21 cellular contexts compared by ENCODE assay signal in the genomic region with DNA sequence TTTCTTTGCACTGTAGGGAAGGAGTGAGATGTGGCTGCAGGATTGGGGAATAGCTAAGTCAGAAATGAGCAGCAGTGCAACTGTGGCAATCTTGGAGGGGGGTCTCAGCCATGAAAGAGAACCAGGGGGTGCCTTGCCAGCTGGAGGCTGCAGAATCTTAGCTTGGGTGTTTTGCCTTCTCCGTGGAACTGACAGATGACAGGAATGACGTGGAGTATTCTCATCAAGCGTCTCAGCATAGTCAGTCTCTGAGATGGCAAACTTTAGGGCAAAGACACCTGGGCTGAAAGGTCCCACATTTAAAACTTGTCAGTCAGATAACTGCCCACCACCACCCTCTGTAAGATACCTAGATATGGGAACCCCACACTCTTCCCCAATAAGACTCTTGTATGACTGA.
"Had no signal": no experiment of that assay in that cellular context is flagged by ENCODE, and none has a peak within 500 bp of the region (broad histone marks: within the 10 kb centered on the region; RNA-seq: fewer than 3 reads in every experiment).

No MANE protein-coding gene starts in this region.

- H3K4me1 ChIP-seq: breast epithelium, pancreas, tibial artery had no signal

- H3K27me3 Mint-ChIP-seq: activated naive CD8-positive, alpha-beta T cell treated with anti-CD3 and anti-CD28 coated beads, Interleukin-2, amount 50 U/mL, for 24 hours had no signal

- H3K27ac Mint-ChIP-seq: activated naive CD4-positive, alpha-beta T cell treated with anti-CD3 and anti-CD28 coated beads, Interleukin-2, amount 10 ng/mL, durations not matched to agents 7 days and 5 days; activated naive CD8-positive, alpha-beta T cell treated with anti-CD3 and anti-CD28 coated beads, Interleukin-2, amount 50 U/mL, for 24 hours; memory B cell; natural killer cell; T-helper 17 cell had no signal

- H3K36me3 ChIP-seq: breast epithelium, pancreas, tibial artery had no signal

- H3K9me3 ChIP-seq: breast epithelium, pancreas, tibial artery had no signal

- H3K4me3 ChIP-seq: breast epithelium, pancreas, tibial artery had no signal

- H3K36me3 Mint-ChIP-seq: activated naive CD4-positive, alpha-beta T cell treated with anti-CD3 and anti-CD28 coated beads, Interleukin-2, amount 10 ng/mL, durations not matched to agents 7 days and 5 days; memory B cell; natural killer cell had no signal

- ATAC-seq: activated naive CD8-positive, alpha-beta T cell treated with anti-CD3 and anti-CD28 coated beads, Interleukin-2, amount 50 U/mL, for 24 hours; esophagus mucosa; natural killer cell; pancreas; sciatic nerve; T-helper 17 cell had no signal

- FAIRE-seq: pancreas had no signal

- H3K9me3 Mint-ChIP-seq: activated naive CD4-positive, alpha-beta T cell treated with anti-CD3 and anti-CD28 coated beads, Interleukin-2, amount 10 ng/mL, durations not matched to agents 7 days and 5 days; activated naive CD8-positive, alpha-beta T cell treated with anti-CD3 and anti-CD28 coated beads, Interleukin-2, amount 50 U/mL, for 24 hours; memory B cell; natural killer cell had no signal

- DNase-seq: activated CD4-positive, alpha-beta T cell treated with anti-CD3 and anti-CD28 coated beads, Interleukin-2, amount 50 U/mL, for 1 hour; activated CD4-positive, CD25-positive, alpha-beta regulatory T cell treated with anti-CD3 and anti-CD28 coated beads, Interleukin-2, amount 50 U/mL, for 72 hours; activated CD8-positive, alpha-beta memory T cell treated with anti-CD3 and anti-CD28 coated beads, Interleukin-2, amount 50 U/mL, for 4 hours; activated effector memory CD4-positive, alpha-beta T cell treated with Interleukin-2 at 50 U/mL for 16 hours; activated naive CD4-positive, alpha-beta T cell treated with anti-CD3 and anti-CD28 coated beads, Interleukin-2, amount 10 ng/mL, durations not matched to agents 7 days and 5 days; activated naive CD8-positive, alpha-beta T cell treated with anti-CD3 and anti-CD28 coated beads, Interleukin-2, amount 50 U/mL, for 24 hours; activated T-cell treated with anti-CD3 and anti-CD28 coated beads, Interleukin-2, amount 50 U/mL, for 48 hours; anterior cingulate cortex; cerebellar nuclear complex; effector CD4-positive, alpha-beta T cell; natural killer cell; pancreas; stimulated activated naive CD4-positive, alpha-beta T cell; substantia nigra; T-helper 17 cell; tibial artery had no signal

- H3K4me1 Mint-ChIP-seq: memory B cell had no signal

- H3K4me3 Mint-ChIP-seq: activated naive CD4-positive, alpha-beta T cell treated with anti-CD3 and anti-CD28 coated beads, Interleukin-2, amount 10 ng/mL, durations not matched to agents 7 days and 5 days; activated naive CD8-positive, alpha-beta T cell treated with anti-CD3 and anti-CD28 coated beads, Interleukin-2, amount 50 U/mL, for 24 hours; memory B cell; natural killer cell; T-helper 17 cell had no signal

- H3K27me3 ChIP-seq: breast epithelium, pancreas had no signal

- H3K27ac ChIP-seq: breast epithelium, pancreas, tibial artery, VCaP had no signal
